8 cellular contexts compared by ENCODE assay signal in the genomic region with DNA sequence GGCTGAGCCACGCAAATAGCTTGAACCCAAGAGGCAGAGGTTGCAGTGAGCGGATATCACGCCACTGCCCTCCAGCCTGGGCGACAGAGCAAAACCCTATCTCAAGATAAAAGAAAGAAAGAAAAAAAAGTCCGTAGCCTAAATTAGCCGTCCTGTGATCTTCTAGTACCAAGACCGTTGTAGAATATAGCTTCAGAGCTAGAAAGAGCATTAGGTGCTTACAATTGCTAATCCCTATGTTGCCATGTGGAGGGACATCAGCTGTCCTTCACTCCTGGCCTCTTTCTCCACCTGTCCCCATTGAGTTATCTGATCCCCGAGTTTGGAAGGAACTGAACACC. TPM values are rescaled to one million over a fixed set of nuclear protein-coding genes. Genes with fewer than 3 reads are reported as not detected.
DNase-seq lines count a peak whose midpoint lies in the region; TF ChIP-seq lines count a peak whose summit lies in the region.
"Had no signal": no experiment of that assay in that cellular context is flagged by ENCODE, and none has a peak within 500 bp of the region (broad histone marks: within the 10 kb centered on the region; RNA-seq: fewer than 3 reads in every experiment).

No MANE protein-coding gene starts in this region.

- WGBS in thyroid gland, 2 donors, result 80 to 81% methylated on average over 8 of the region's 8 CpGs

- H3K9me3 Mint-ChIP-seq in activated naive CD8-positive, alpha-beta T cell treated with anti-CD3 and anti-CD28 coated beads for 36 hours, result peaks cover 3% of the 10 kb centered on the region
- peaks cover 5% of the 10 kb centered on the region for H3K9me3 Mint-ChIP-seq in neural crest cell

- H3K4me1 Mint-ChIP-seq in activated naive CD8-positive, alpha-beta T cell treated with anti-CD3 and anti-CD28 coated beads for 36 hours, result peaks cover 18% of the 10 kb centered on the region
- H3K4me1 Mint-ChIP-seq in neural crest cell, result peaks cover 24% of the 10 kb centered on the region

- H3K27ac ChIP-seq in DOHH2 (ENCODE audit: low read depth, low read length) (no peak overlapping the region), Karpas-422 (ENCODE audit: low read length) (no peak overlapping the region; the same call in 1 of the 2 replicates), thyroid gland (no peak overlapping the region)

- H3K27ac Mint-ChIP-seq in activated naive CD8-positive, alpha-beta T cell treated with anti-CD3 and anti-CD28 coated beads for 36 hours, result no peak overlapping the region
- H3K27ac Mint-ChIP-seq in neural crest cell (ENCODE audit: unreplicated experiment), result no peak overlapping the region

- H3K9ac ChIP-seq in Karpas-422 (ENCODE audit: low read length), result peak overlapping the region; percentile 81

- no peak overlapping the region for H2AFZ ChIP-seq in Karpas-422 (ENCODE audit: low read length)

- peaks cover 17% of the 10 kb centered on the region for H3K36me3 Mint-ChIP-seq in activated naive CD8-positive, alpha-beta T cell treated with anti-CD3 and anti-CD28 coated beads for 36 hours
- H3K36me3 Mint-ChIP-seq in neural crest cell (ENCODE audit: low read depth), result peaks cover 14% of the 10 kb centered on the region

- no peaks in the 10 kb centered on the region for H3K9me2 ChIP-seq in DOHH2 (replicated peaks; ENCODE audit: control insufficient read depth, low read length)
- H3K9me2 ChIP-seq in Karpas-422 (replicated peaks; ENCODE audit: insufficient read depth, low read length), result no peaks in the 10 kb centered on the region

- H3K9me3 ChIP-seq in DOHH2 (ENCODE audit: control insufficient read depth, insufficient read depth, low read length), result no peaks in the 10 kb centered on the region
- no peaks in the 10 kb centered on the region for H3K9me3 ChIP-seq in Karpas-422 (ENCODE audit: low read length)
- H3K9me3 ChIP-seq in thyroid gland, result no peaks in the 10 kb centered on the region

- H3K27me3 ChIP-seq in DOHH2 (ENCODE audit: control insufficient read depth, low read length) (no peaks in the 10 kb centered on the region), Karpas-422 (ENCODE audit: low read length) (no peaks in the 10 kb centered on the region), thyroid gland (no peaks in the 10 kb centered on the region)

- H3K4me3 Mint-ChIP-seq in activated naive CD8-positive, alpha-beta T cell treated with anti-CD3 and anti-CD28 coated beads for 36 hours, result peak overlapping the region; percentile 85
- peak overlapping the region; percentile 90 for H3K4me3 Mint-ChIP-seq in neural crest cell

- intact Hi-C loops in thyroid gland (cut with DNase I), result no loop called here

- H3K4me3 ChIP-seq in DOHH2 (ENCODE audit: low read length), result peak overlapping the region; percentile 94
- H3K4me3 ChIP-seq in Karpas-422 (ENCODE audit: low read length), result peak overlapping the region; percentile 77
- no peak overlapping the region for H3K4me3 ChIP-seq in thyroid gland (replicated peaks in 1 of 3)

- H3K4me2 ChIP-seq in DOHH2 (ENCODE audit: low read length), result peak overlapping the region; percentile 81
- peak overlapping the region; percentile 79 for H3K4me2 ChIP-seq in Karpas-422 (ENCODE audit: low read depth, low read length, poor library complexity, severe bottlenecking)

- no peaks in the 10 kb centered on the region for H3F3A ChIP-seq in DOHH2 (ENCODE audit: control insufficient read depth, insufficient read depth)

- no peaks in the 10 kb centered on the region for H4K20me1 ChIP-seq in DOHH2 (ENCODE audit: control insufficient read depth, insufficient read depth, low read depth, low read length)
- no peaks in the 10 kb centered on the region for H4K20me1 ChIP-seq in Karpas-422 (ENCODE audit: insufficient read depth, low read depth, low read length)

- peaks cover 50% of the 10 kb centered on the region for H3K36me3 ChIP-seq in DOHH2 (ENCODE audit: control insufficient read depth, low read length)
- peaks cover 21% of the 10 kb centered on the region for H3K36me3 ChIP-seq in Karpas-422 (ENCODE audit: insufficient read depth, low read length)
- no peaks in the 10 kb centered on the region for H3K36me3 ChIP-seq in thyroid gland

- H3K4me1 ChIP-seq in DOHH2 (ENCODE audit: control insufficient read depth, low read length) (peaks cover 24% of the 10 kb centered on the region), Karpas-422 (ENCODE audit: low read length) (peaks cover 25% of the 10 kb centered on the region), thyroid gland (peaks cover 5 to 6% of the 10 kb centered on the region in 2 donors)

- H3K79me2 ChIP-seq in DOHH2 (ENCODE audit: control insufficient read depth, low read length) (peaks cover 52% of the 10 kb centered on the region), Karpas-422 (ENCODE audit: low read length) (peaks cover 35% of the 10 kb centered on the region)

- no peak for TF ChIP-seq POLR2A in thyroid gland (IDR thresholded peaks at IDR 0.05)

- TF ChIP-seq CTCF in DOHH2 (IDR thresholded peaks at IDR 0.05; ENCODE audit: low read depth, low read length, poor library complexity, severe bottlenecking) (no peak), neural crest cell (conservative IDR thresholded peaks at IDR 0.05) (no peak), thyroid gland (IDR thresholded peaks at IDR 0.05) (no peak)

- DNase-seq in Karpas-422 (peak; percentile 61), neural crest cell (ENCODE audit: low read depth, low spot score) (no peak), A172 (ENCODE audit: low spot score) (no peak), thyroid gland (no peak)
- no peak for DNase-seq in activated naive CD8-positive, alpha-beta T cell treated with anti-CD3 and anti-CD28 coated beads for 36 hours
- no peak for DNase-seq in stimulated activated naive CD4-positive, alpha-beta T cell (lab: John Stamatoyannopoulos, UW)
- DNase-seq: HCEC 1CT had no signal

- H3K27me3 Mint-ChIP-seq in activated naive CD8-positive, alpha-beta T cell treated with anti-CD3 and anti-CD28 coated beads for 36 hours, result no peaks in the 10 kb centered on the region
- H3K27me3 Mint-ChIP-seq in neural crest cell (ENCODE audit: low read depth), result no peaks in the 10 kb centered on the region

RNA-seq across cellular contexts. Expression of a gene that starts 1.2 kb away (rescaled TPM):
- 57.8 and 96.1 TPM in 2 replicates for total RNA-seq in Karpas-422 (2014; rRNA removed; shearing (Covaris generic); ENCODE audit: low replicate concordance)
- total RNA-seq in activated naive CD8-positive, alpha-beta T cell treated with anti-CD3 and anti-CD28 coated beads for 36 hours, result 10 to 100 TPM; 77.9 to 79.5 TPM
- total RNA-seq in neural crest cell (39.4 and 43.8 TPM in 2 replicates), thyroid gland (1 to 10 TPM in 3 of 4 donors, under 1 TPM in 1; 0.78 to 8.2 (median 4.9) TPM)
- 104 and 166 TPM in 2 replicates for total RNA-seq in A172 (2014; rRNA removed; shearing (Covaris generic))

RNA-seq across cellular contexts. Expression of a gene that starts 43.2 kb away (rescaled TPM):
- 132 and 576 TPM in 2 replicates for total RNA-seq in Karpas-422 (2014; rRNA removed; shearing (Covaris generic); ENCODE audit: low replicate concordance)
- total RNA-seq in activated naive CD8-positive, alpha-beta T cell treated with anti-CD3 and anti-CD28 coated beads for 36 hours, result 10 to 100 TPM; 92.0 to 95.4 TPM
- 118 and 120 TPM in 2 replicates for total RNA-seq in neural crest cell
- total RNA-seq in A172 (2014; rRNA removed; shearing (Covaris generic)), result 90.4 and 106 TPM in 2 replicates
- total RNA-seq in thyroid gland, result 100 to 1,000 TPM in 3 of 4 donors, 10 to 100 TPM in 1; 52.0 to 167 (median 108) TPM

Comparison
In these comparisons a context has a peak if more than half of its experiments do, and no peak if none do; other contexts are left out.
1. H3K4me3 ChIP-seq: peak in DOHH2 (single experiment) and Karpas-422 (single experiment); none in thyroid gland (0 of 3).